16 cellular contexts compared by ENCODE assay signal in genomic region chr1:57312869-57313268, GRCh38.
DNase-seq lines count a peak whose midpoint lies in the region; ATAC-seq, FAIRE-seq and TF ChIP-seq lines count a peak whose summit lies in the region.
"Had no signal": no experiment of that assay in that cellular context is flagged by ENCODE, and none has a peak within 500 bp of the region (broad histone marks: within the 10 kb centered on the region; RNA-seq: fewer than 3 reads in every experiment).

No MANE protein-coding gene starts in this region.

- no peaks in the 10 kb centered on the region for H3K36me3 Mint-ChIP-seq in naive thymus-derived CD4-positive, alpha-beta T cell
- no peaks in the 10 kb centered on the region for H3K36me3 Mint-ChIP-seq in mesothelial cell of epicardium
- H3K36me3 Mint-ChIP-seq: CD8-positive, alpha-beta T cell had no signal

- no peaks in the 10 kb centered on the region for H3K4me1 ChIP-seq in naive thymus-derived CD4-positive, alpha-beta T cell (ENCODE audit: control insufficient read depth in 2 of 2, insufficient read depth in 2 of 2, low read length in 2 of 2)
- no peaks in the 10 kb centered on the region for H3K4me1 ChIP-seq in pancreas

- H3K27me3 Mint-ChIP-seq in naive thymus-derived CD4-positive, alpha-beta T cell, result peaks cover 0 to 5% (median 0%) of the 10 kb centered on the region in 5 donors
- peaks cover 2% of the 10 kb centered on the region for H3K27me3 Mint-ChIP-seq in mesothelial cell of epicardium (ENCODE audit: low read depth)

- H3K9me3 Mint-ChIP-seq in naive thymus-derived CD4-positive, alpha-beta T cell, result peaks cover 0 to 5% (median 0%) of the 10 kb centered on the region in 11 donors
- H3K9me3 Mint-ChIP-seq in mesothelial cell of epicardium, result peaks cover 2% of the 10 kb centered on the region

- H3K4me3 ChIP-seq in naive thymus-derived CD4-positive, alpha-beta T cell (ENCODE audit: low read length), result no peak overlapping the region
- no peak overlapping the region for H3K4me3 ChIP-seq in pancreas
- H3K4me3 ChIP-seq: BLaER1 treated with 17β-estradiol and CSF1 and Interleukin-3, amounts not matched to agents 10 nM and 100 nM; GM12878 had no signal

- peak overlapping the region; percentile 48 for H3K27ac ChIP-seq in temporal lobe (ENCODE audit: low read depth, low read length)
- H3K27ac ChIP-seq in naive thymus-derived CD4-positive, alpha-beta T cell (ENCODE audit: low read depth, low read length), result no peak overlapping the region
- H3K27ac ChIP-seq in pancreas, result no peak overlapping the region
- H3K27ac ChIP-seq: BLaER1 treated with 17β-estradiol and CSF1 and Interleukin-3, amounts not matched to agents 10 nM and 100 nM had no signal

- H3K27ac Mint-ChIP-seq in naive thymus-derived CD4-positive, alpha-beta T cell, result no peak overlapping the region
- H3K27ac Mint-ChIP-seq in mesothelial cell of epicardium, result no peak overlapping the region
- H3K27ac Mint-ChIP-seq: B cell; CD8-positive, alpha-beta T cell; H9 had no signal

- DNase-seq in G401 (ENCODE audit: low spot score) (peak; percentile 96), cerebellum (ENCODE audit: low spot score) (peak; percentile 70), inferior parietal cortex (ENCODE audit: extremely low spot score) (peak; percentile 55), mesothelial cell of epicardium (ENCODE audit: low spot score in 2 of 2, unreplicated experiment in 2 of 2) (no peak), pancreas (no peak)
- no peak for DNase-seq in naive thymus-derived CD4-positive, alpha-beta T cell
- DNase-seq: 8988T; Calu3; CD8-positive, alpha-beta T cell; DMS79 treated with DMSO at 0.1 percent for 48 hours; GOT3; H9 had no signal

- in situ Hi-C loops in G401 (cut with HindIII; ENCODE audit: low sequenced_read_pairs), result no loop called here

- TF ChIP-seq CTCF in mesothelial cell of epicardium (IDR thresholded peaks at IDR 0.05; ENCODE audit: unreplicated experiment) (no peak), pancreas (IDR thresholded peaks at IDR 0.05) (no peak)

- WGBS in pancreas, 2 donors, result 77 to 89% methylated on average over 7 of the region's 7 CpGs

- no peak for ATAC-seq in naive thymus-derived CD4-positive, alpha-beta T cell
- ATAC-seq in pancreas, result no peak
- ATAC-seq: CD8-positive, alpha-beta T cell; GM12878 had no signal

- intact Hi-C loops in naive thymus-derived CD4-positive, alpha-beta T cell (cut with micrococcal nuclease), result no loop called here
- intact Hi-C loops in pancreas (cut with DNase I), result no loop called here

- no peaks in the 10 kb centered on the region for H3K9me3 ChIP-seq in naive thymus-derived CD4-positive, alpha-beta T cell (ENCODE audit: control insufficient read depth in 2 of 3, low read length in 3 of 3)
- H3K9me3 ChIP-seq in pancreas, result no peaks in the 10 kb centered on the region

- H3K36me3 ChIP-seq in naive thymus-derived CD4-positive, alpha-beta T cell (ENCODE audit: control insufficient read depth in 2 of 3, insufficient read depth in 3 of 3, low read length in 3 of 3), result no peaks in the 10 kb centered on the region
- H3K36me3 ChIP-seq in pancreas, result no peaks in the 10 kb centered on the region
- H3K36me3 ChIP-seq: BLaER1 treated with 17β-estradiol and CSF1 and Interleukin-3, amounts not matched to agents 10 nM and 100 nM had no signal

- CTCF ChIA-PET in naive thymus-derived CD4-positive, alpha-beta T cell (lab: Charles Lee), result no interaction called here

- no peak overlapping the region for H3K4me3 Mint-ChIP-seq in naive thymus-derived CD4-positive, alpha-beta T cell
- H3K4me3 Mint-ChIP-seq in mesothelial cell of epicardium, result no peak overlapping the region
- H3K4me3 Mint-ChIP-seq: B cell; CD8-positive, alpha-beta T cell; H9 had no signal

- POLR2A ChIA-PET in naive thymus-derived CD4-positive, alpha-beta T cell (lab: Charles Lee), result interaction anchor here (0.8 kb wide), 1 partner anchor 1263 kb away, joined by 3 read pairs; no protein-coding TSS in a partner anchor

- FAIRE-seq in pancreas (lab: Jason Lieb, UNC), result no peak
- FAIRE-seq: GM12878 had no signal

- H3K4me1 Mint-ChIP-seq in naive thymus-derived CD4-positive, alpha-beta T cell, result peaks cover 1 to 5% (median 3%) of the 10 kb centered on the region in 7 donors
- no peaks in the 10 kb centered on the region for H3K4me1 Mint-ChIP-seq in mesothelial cell of epicardium
- H3K4me1 Mint-ChIP-seq: B cell had no signal

- H3K27me3 ChIP-seq in naive thymus-derived CD4-positive, alpha-beta T cell (ENCODE audit: control insufficient read depth in 2 of 2, insufficient read depth in 2 of 2, low read length in 2 of 2), result no peaks in the 10 kb centered on the region
- no peaks in the 10 kb centered on the region for H3K27me3 ChIP-seq in pancreas
- H3K27me3 ChIP-seq: BLaER1 treated with 17β-estradiol and CSF1 and Interleukin-3, amounts not matched to agents 10 nM and 100 nM had no signal

Comparison
In these comparisons a context has a peak if more than half of its experiments do, and no peak if none do; other contexts are left out.
1. DNase-seq: peak in G401 (single experiment), cerebellum (single experiment) and inferior parietal cortex (single experiment); none in naive thymus-derived CD4-positive, alpha-beta T cell (0 of 9), mesothelial cell of epicardium (0 of 2) and pancreas (0 of 6).